ENCODE assay signal across 31 cellular contexts in the genomic region with DNA sequence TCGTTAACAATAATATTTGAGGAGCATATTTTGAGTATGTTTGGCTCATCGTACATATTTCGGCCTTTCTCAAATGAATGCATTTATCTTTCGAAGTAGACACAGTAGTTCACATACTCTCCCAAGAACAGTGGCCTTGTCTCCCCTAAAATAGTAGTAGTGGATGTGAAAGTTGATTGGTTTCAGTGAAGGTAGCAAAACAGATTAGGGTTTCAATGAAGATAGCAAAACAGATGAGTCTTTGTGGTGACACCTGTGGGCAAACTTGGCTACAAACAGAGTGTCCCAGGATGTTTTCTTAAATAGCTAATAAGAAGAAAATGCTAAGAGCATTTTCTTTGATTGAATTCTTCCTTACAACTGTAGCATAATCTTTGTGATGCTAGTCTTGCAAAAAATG.
"Had no signal": no experiment of that assay in that cellular context is flagged by ENCODE, and none has a peak within 500 bp of the region (broad histone marks: within the 10 kb centered on the region; RNA-seq: fewer than 3 reads in every experiment).

No MANE protein-coding gene starts in this region.

- H3K4me3 ChIP-seq: gastroesophageal sphincter, lower lobe of right lung, pancreas, prostate gland, skin epidermis, upper lobe of left lung, vagina had no signal

- DNase-seq: activated CD4-positive, alpha-beta memory T cell treated with anti-CD3 and anti-CD28 coated beads for 36 hours; activated CD4-positive, alpha-beta T cell treated with anti-CD3 and anti-CD28 coated beads for 48 hours; activated CD8-positive, alpha-beta memory T cell treated with anti-CD3 and anti-CD28 coated beads, Interleukin-2, amount 50 U/mL, for 4 hours; activated gamma-delta T cell treated with Interleukin-2 at 50 U/mL for 16 hours; activated naive CD4-positive, alpha-beta T cell treated with anti-CD3 and anti-CD28 coated beads, Interleukin-2, amount 50 U/mL, for 16 hours; activated T-cell treated with anti-CD3 and anti-CD28 coated beads, Interleukin-2, amount 50 U/mL, for 24 hours; amniotic stem cell; caudate nucleus; cortex of kidney; effector memory CD8-positive, alpha-beta T cell; hippocampal formation; lower lobe of right lung; mesenchymal stem cell; naive thymus-derived CD8-positive, alpha-beta T cell; nucleus accumbens; pancreas; retina; stimulated activated CD4-positive, alpha-beta T cell treated with anti-CD3 and anti-CD28 coated beads, Interleukin-4, amount 100 ng/mL, for 4 hours; stimulated activated CD8-positive, alpha-beta memory T cell treated with anti-CD3 and anti-CD28 coated beads, Interleukin-4, amount 100 ng/mL, for 48 hours; stimulated activated naive CD8-positive, alpha-beta T cell treated with anti-CD3 and anti-CD28 coated beads, Interleukin-15, amount 100 ng/mL, for 72 hours; substantia nigra; T-helper 9 cell; upper lobe of left lung had no signal

- H3K27ac Mint-ChIP-seq: activated CD4-positive, alpha-beta memory T cell treated with anti-CD3 and anti-CD28 coated beads for 36 hours; stimulated activated memory B cell treated with anti-CD40 and anti-IgM and Interleukin-4, amounts not matched to agents 10 μg/mL and 1 μg/mL and 100 μg/mL, for 72 hours; stimulated activated naive CD8-positive, alpha-beta T cell treated with anti-CD3 and anti-CD28 coated beads, Interleukin-15, amount 100 ng/mL, for 72 hours had no signal

- H3K4me3 Mint-ChIP-seq: activated CD4-positive, alpha-beta memory T cell treated with anti-CD3 and anti-CD28 coated beads for 36 hours; activated T-cell treated with anti-CD3 and anti-CD28 coated beads, Interleukin-2, amount 50 U/mL, for 24 hours; effector memory CD8-positive, alpha-beta T cell; naive thymus-derived CD8-positive, alpha-beta T cell; neural crest cell; stimulated activated memory B cell treated with anti-CD40 and anti-IgM and Interleukin-4, amounts not matched to agents 10 μg/mL and 1 μg/mL and 100 μg/mL, for 72 hours; stimulated activated naive CD8-positive, alpha-beta T cell treated with anti-CD3 and anti-CD28 coated beads, Interleukin-15, amount 100 ng/mL, for 72 hours had no signal

- H3K27ac ChIP-seq: gastroesophageal sphincter, lower lobe of right lung, pancreas, prostate gland, skin epidermis, upper lobe of left lung, vagina had no signal

- ATAC-seq: activated CD4-positive, CD25-positive, alpha-beta regulatory T cell treated with anti-CD3 and anti-CD28 coated beads, Interleukin-2, amount 50 U/mL, for 24 hours; effector memory CD8-positive, alpha-beta T cell; gastroesophageal sphincter; lower lobe of right lung; naive thymus-derived CD8-positive, alpha-beta T cell; pancreas; sciatic nerve; stimulated activated memory B cell treated with anti-CD40 and anti-IgM and Interleukin-4, amounts not matched to agents 10 μg/mL and 1 μg/mL and 100 μg/mL, for 72 hours; stimulated activated naive CD8-positive, alpha-beta T cell treated with anti-CD3 and anti-CD28 coated beads, Interleukin-15, amount 100 ng/mL, for 72 hours had no signal

- H3K27me3 ChIP-seq: gastroesophageal sphincter, pancreas, upper lobe of left lung, vagina had no signal

- H3K36me3 ChIP-seq: prostate gland had no signal

- H3K27me3 Mint-ChIP-seq: activated CD4-positive, alpha-beta memory T cell treated with anti-CD3 and anti-CD28 coated beads for 36 hours; activated T-cell treated with anti-CD3 and anti-CD28 coated beads, Interleukin-2, amount 50 U/mL, for 24 hours; effector memory CD8-positive, alpha-beta T cell; naive thymus-derived CD8-positive, alpha-beta T cell; stimulated activated memory B cell treated with anti-CD40 and anti-IgM and Interleukin-4, amounts not matched to agents 10 μg/mL and 1 μg/mL and 100 μg/mL, for 72 hours; stimulated activated naive CD8-positive, alpha-beta T cell treated with anti-CD3 and anti-CD28 coated beads, Interleukin-15, amount 100 ng/mL, for 72 hours had no signal

- H3K9me3 ChIP-seq: gastroesophageal sphincter, lower lobe of right lung, pancreas, prostate gland, upper lobe of left lung, vagina had no signal

- H3K4me1 Mint-ChIP-seq: stimulated activated memory B cell treated with anti-CD40 and anti-IgM and Interleukin-4, amounts not matched to agents 10 μg/mL and 1 μg/mL and 100 μg/mL, for 72 hours; stimulated activated naive CD8-positive, alpha-beta T cell treated with anti-CD3 and anti-CD28 coated beads, Interleukin-15, amount 100 ng/mL, for 72 hours had no signal

- H3K4me1 ChIP-seq: gastroesophageal sphincter, pancreas, prostate gland, vagina had no signal

- H3K9me3 Mint-ChIP-seq: activated CD4-positive, alpha-beta memory T cell treated with anti-CD3 and anti-CD28 coated beads for 36 hours; activated T-cell treated with anti-CD3 and anti-CD28 coated beads, Interleukin-2, amount 50 U/mL, for 24 hours; effector memory CD8-positive, alpha-beta T cell; naive thymus-derived CD8-positive, alpha-beta T cell; neural crest cell; stimulated activated memory B cell treated with anti-CD40 and anti-IgM and Interleukin-4, amounts not matched to agents 10 μg/mL and 1 μg/mL and 100 μg/mL, for 72 hours; stimulated activated naive CD8-positive, alpha-beta T cell treated with anti-CD3 and anti-CD28 coated beads, Interleukin-15, amount 100 ng/mL, for 72 hours had no signal
